Comparison of ENCODE assay signal across 33 cellular contexts in genomic region chr11:132100583-132100982, GRCh38.
"Had no signal": no experiment of that assay in that cellular context is flagged by ENCODE, and none has a peak within 500 bp of the region (broad histone marks: within the 10 kb centered on the region; RNA-seq: fewer than 3 reads in every experiment).

No MANE protein-coding gene starts in this region.

- H3K27ac ChIP-seq: adrenal gland, ascending aorta, body of pancreas, brain microvascular endothelial cell, breast epithelium, cardiac muscle cell had no signal

- H3K4me3 ChIP-seq: adrenal gland, ascending aorta, body of pancreas, breast epithelium, cardiac muscle cell had no signal

- ATAC-seq: activated naive CD4-positive, alpha-beta T cell treated with anti-CD3 and anti-CD28 coated beads, Interleukin-2, amount 50 U/mL, for 72 hours; activated naive CD8-positive, alpha-beta T cell treated with anti-CD3 and anti-CD28 coated beads, Interleukin-2, amount 50 U/mL, for 24 hours; activated T-cell treated with anti-CD3 and anti-CD28 coated beads, Interleukin-2, amount 50 U/mL, for 4 hours; activated T-cell treated with anti-CD3 and anti-CD28 coated beads, Interleukin-2, amount 50 U/mL, for 72 hours; activated T-helper 17 cell treated with anti-CD3 and anti-CD28 coated beads, Interleukin-2, amount 50 U/mL, for 72 hours; body of pancreas had no signal

- H3K4me1 ChIP-seq: adrenal gland, ascending aorta, body of pancreas, breast epithelium had no signal

- H3K36me3 ChIP-seq: adrenal gland, ascending aorta, brain microvascular endothelial cell, breast epithelium, cardiac muscle cell had no signal

- H3K9me3 ChIP-seq: adrenal gland, ascending aorta, body of pancreas, breast epithelium had no signal

- H3K27me3 ChIP-seq: adrenal gland, ascending aorta, body of pancreas, brain microvascular endothelial cell, breast epithelium, cardiac muscle cell had no signal

- DNase-seq: activated effector memory CD4-positive, alpha-beta T cell treated with anti-CD3 and anti-CD28 coated beads, Interleukin-2, amount 50 U/mL, for 16 hours; activated effector memory CD4-positive, alpha-beta T cell treated with Interleukin-2 at 50 U/mL for 16 hours; activated gamma-delta T cell; activated gamma-delta T cell treated with Interleukin-2 at 50 U/mL for 16 hours; activated naive CD4-positive, alpha-beta T cell; activated naive CD4-positive, alpha-beta T cell treated with anti-CD3 and anti-CD28 coated beads for 36 hours; activated naive CD4-positive, alpha-beta T cell treated with anti-CD3 and anti-CD28 coated beads, Interleukin-2, amount 10 ng/mL, durations not matched to agents 7 days and 5 days; activated naive CD4-positive, alpha-beta T cell treated with anti-CD3 and anti-CD28 coated beads, Interleukin-2, amount 50 U/mL, for 16 hours; activated naive CD4-positive, alpha-beta T cell treated with Interleukin-2 at 50 U/mL for 16 hours; activated naive CD8-positive, alpha-beta T cell treated with anti-CD3 and anti-CD28 coated beads for 36 hours; activated naive CD8-positive, alpha-beta T cell treated with anti-CD3 and anti-CD28 coated beads, Interleukin-2, amount 10 ng/mL, durations not matched to agents 7 days and 5 days; activated naive CD8-positive, alpha-beta T cell treated with anti-CD3 and anti-CD28 coated beads, Interleukin-2, amount 50 U/mL, for 24 hours; activated T-cell treated with anti-CD3 and anti-CD28 coated beads for 4 hours; activated T-cell treated with anti-CD3 and anti-CD28 coated beads, Interleukin-2, amount 50 U/mL, for 1 hour; activated T-cell treated with anti-CD3 and anti-CD28 coated beads, Interleukin-2, amount 50 U/mL, for 24 hours; activated T-cell treated with anti-CD3 and anti-CD28 coated beads, Interleukin-2, amount 50 U/mL, for 4 hours; activated T-cell treated with anti-CD3 and anti-CD28 coated beads, Interleukin-2, amount 50 U/mL, for 48 hours; activated T-cell treated with anti-CD3 and anti-CD28 coated beads, Interleukin-2, amount 50 U/mL, for 72 hours; adrenal gland; amniotic stem cell; amygdala; anterior cingulate cortex; aorta; body of pancreas; brain microvascular endothelial cell; caudate nucleus; central memory CD4-positive, alpha-beta T cell; cerebellar nuclear complex had no signal
